2 cellular contexts compared by ENCODE assay signal in genomic region chr10:96261930-96262329, GRCh38.
A peak's percentile ranks its signal among the peaks of the same experiment; 100 is the strongest.
TF ChIP-seq lines count a peak whose summit lies in the region.

No MANE protein-coding gene starts in this region.

TF ChIP-seq in HEK293, 187 proteins besides CTCF, POLR2A, EP300 and RAD21 (continued from another document):
- TF ChIP-seq EGR2 (tag by site-specific recombination; IDR thresholded peaks at IDR 0.05; ENCODE audit: low read depth) (peak; percentile 95), ZNF660 (tag by site-specific recombination; IDR thresholded peaks at IDR 0.05) (no peak)
TF ChIP-seq in HEK293: peak in this region for 3.

TF ChIP-seq in GM12878, 131 proteins besides CTCF, POLR2A, EP300 and RAD21 (continued from another document):
- peak in 1 of 2 experiments; percentile 25; a peak in 1 of 3 replicates for TF ChIP-seq EGR1 (IDR thresholded peaks at IDR 0.05; ENCODE audit: borderline replicate concordance in 1 of 2, low read depth in 2 of 2, low read length in 2 of 2)
- peak; percentile 56 for TF ChIP-seq MTA2 (IDR thresholded peaks at IDR 0.05; ENCODE audit: low read depth)
- TF ChIP-seq DPF2 (IDR thresholded peaks at IDR 0.05), result peak; percentile 19; the same call in 1 of the 2 replicates
- TF ChIP-seq IKZF1 (conservative IDR thresholded peaks at IDR 0.05), result 0 out of 2 replicates have a peak, but pooled peaks have one; percentile 19
- peak; percentile 73 for TF ChIP-seq RFX5 (IDR thresholded peaks at IDR 0.05; ENCODE audit: low read depth, low read length)
